In genomic region chr15:75347222-75348033, GRCh38 we compare ENCODE assay signal across 9 cellular contexts. TPM values are rescaled to one million over a fixed set of nuclear protein-coding genes. Genes with fewer than 3 reads are reported as not detected.
DNase-seq lines count a peak whose midpoint lies in the region; TF ChIP-seq lines count a peak whose summit lies in the region.
"Had no signal": no experiment of that assay in that cellular context is flagged by ENCODE, and none has a peak within 500 bp of the region (broad histone marks: within the 10 kb centered on the region; RNA-seq: fewer than 3 reads in every experiment).

No MANE protein-coding gene starts in this region.

- H3K4me3 ChIP-seq in effector memory CD4-positive, alpha-beta T cell (ENCODE audit: insufficient read depth, low read depth, low read length, poor library complexity, severe bottlenecking) = peak overlapping the region; percentile 78

- no peaks in the 10 kb centered on the region for H3K27me3 ChIP-seq in effector memory CD4-positive, alpha-beta T cell (replicated peaks; ENCODE audit: control insufficient read depth, insufficient read depth, low read length, poor library complexity, severe bottlenecking)

- peaks cover 14% of the 10 kb centered on the region for H3K27me3 Mint-ChIP-seq in mesothelial cell of epicardium (ENCODE audit: low read depth)

- peak overlapping the region; percentile 24 for H3K27ac ChIP-seq in KOPT-K1 (ENCODE audit: low read depth, low read length, poor library complexity, severe bottlenecking)
- peak overlapping the region; percentile 53 for H3K27ac ChIP-seq in effector memory CD4-positive, alpha-beta T cell (ENCODE audit: insufficient read depth, low read length, poor library complexity, severe bottlenecking)

- no peaks in the 10 kb centered on the region for H3K36me3 ChIP-seq in KOPT-K1 (ENCODE audit: insufficient read depth, low read length)
- H3K36me3 ChIP-seq in effector memory CD4-positive, alpha-beta T cell (ENCODE audit: control insufficient read depth, insufficient read depth, low read length) = no peaks in the 10 kb centered on the region

- no peak overlapping the region for H3K27ac Mint-ChIP-seq in mesothelial cell of epicardium

- peaks cover 24% of the 10 kb centered on the region for H3K4me1 ChIP-seq in effector memory CD4-positive, alpha-beta T cell (ENCODE audit: control insufficient read depth, insufficient read depth, low read length, poor library complexity, severe bottlenecking)

- TF ChIP-seq CTCF in mesothelial cell of epicardium (IDR thresholded peaks at IDR 0.05; ENCODE audit: unreplicated experiment) = no peak

- H3K36me3 Mint-ChIP-seq in mesothelial cell of epicardium = no peaks in the 10 kb centered on the region

- H3K4me1 Mint-ChIP-seq in mesothelial cell of epicardium = peaks cover 9% of the 10 kb centered on the region

- H3K4me3 Mint-ChIP-seq in mesothelial cell of epicardium = peak overlapping the region; percentile 86

- DNase-seq in NCI-H2081 (lab: John Stamatoyannopoulos, UW) (peak; percentile 6 to 15), NCI-H2081 treated with DMSO at 0.1 percent for 48 hours (lab: John Stamatoyannopoulos, UW) (no peak), mesothelial cell of epicardium (ENCODE audit: low spot score in 2 of 2, unreplicated experiment in 2 of 2) (peak in 1 of 2 experiments; percentile 65), EL (no peak)
- DNase-seq in activated CD4-positive, alpha-beta T cell treated with anti-CD3 and anti-CD28 coated beads, Interleukin-2, amount 50 U/mL, for 48 hours = peak; percentile 45 to 59
- peak; percentile 30 to 37 (median 32) for DNase-seq in effector memory CD4-positive, alpha-beta T cell
- DNase-seq in stimulated activated naive CD4-positive, alpha-beta T cell treated with Interleukin-2 at 50 U/mL for 16 hours (lab: John Stamatoyannopoulos, UW) = peak; percentile 43
- DNase-seq: DND-41 had no signal

- H3K9me3 ChIP-seq in KOPT-K1 (ENCODE audit: insufficient read depth, low read length, poor library complexity, severe bottlenecking) = peaks cover 27% of the 10 kb centered on the region
- peaks cover 14% of the 10 kb centered on the region for H3K9me3 ChIP-seq in effector memory CD4-positive, alpha-beta T cell (ENCODE audit: control insufficient read depth, low read length)

- no peaks in the 10 kb centered on the region for H3K9me3 Mint-ChIP-seq in mesothelial cell of epicardium

RNA-seq across cellular contexts. Expression of gene NEIL1, which starts 0.6 kb away (rescaled TPM):
- 58.7 to 67.9 TPM (median 64.5 TPM) in 3 replicates for total RNA-seq in mesothelial cell of epicardium

RNA-seq across cellular contexts. Expression of gene COMMD4, which starts 11.6 kb away (rescaled TPM):
- 64.1 to 70.5 TPM (median 69.1 TPM) in 3 replicates for total RNA-seq in mesothelial cell of epicardium

RNA-seq across cellular contexts. Expression of gene MAN2C1, which starts 21.0 kb away (rescaled TPM):
- 243 to 264 TPM (median 251 TPM) in 3 replicates for total RNA-seq in mesothelial cell of epicardium

Comparison
In these comparisons a context has a peak if more than half of its experiments do, and no peak if none do; other contexts are left out.
1. DNase-seq: peak in NCI-H2081 (2 of 2), activated CD4-positive, alpha-beta T cell treated with anti-CD3 and anti-CD28 coated beads, Interleukin-2, amount 50 U/mL, for 48 hours (2 of 2), effector memory CD4-positive, alpha-beta T cell (3 of 3) and stimulated activated naive CD4-positive, alpha-beta T cell treated with Interleukin-2 at 50 U/mL for 16 hours (single experiment); none in NCI-H2081 treated with DMSO at 0.1 percent for 48 hours (single experiment) and EL (single experiment).